8 cellular contexts compared by ENCODE assay signal in the genomic region with DNA sequence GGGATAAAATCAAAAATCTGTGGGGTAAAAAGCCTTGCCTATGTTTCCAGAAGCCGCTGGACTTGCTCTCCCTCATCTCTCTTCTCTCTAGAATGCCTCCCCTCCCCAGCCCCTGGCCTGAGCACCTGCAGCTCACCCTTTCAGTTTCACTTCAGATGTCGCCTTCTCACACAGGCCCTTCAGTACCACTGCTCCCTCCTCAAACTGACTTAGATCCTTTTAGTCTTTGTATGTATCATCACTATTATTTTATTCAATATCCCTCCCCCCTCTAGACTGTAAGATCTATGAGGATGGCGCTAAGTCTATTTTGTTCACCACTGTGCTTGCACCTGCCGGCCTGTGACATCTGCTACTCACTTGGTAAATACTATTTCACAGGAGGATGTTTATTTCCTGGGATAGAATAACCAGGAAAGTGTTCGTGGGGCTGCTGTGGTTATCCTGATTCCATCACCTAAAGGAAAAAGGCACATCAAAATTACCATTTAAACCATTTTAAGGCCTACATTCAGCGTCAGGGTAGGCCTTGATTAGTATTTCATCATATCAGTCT.
DNase-seq lines count a peak whose midpoint lies in the region; ATAC-seq and TF ChIP-seq lines count a peak whose summit lies in the region.

No MANE protein-coding gene starts in this region.

- no peaks in the 10 kb centered on the region for H3K36me3 Mint-ChIP-seq in activated B cell treated with CpG ODN at 0.5 μM for 24 hours (ENCODE audit: low read depth)

- H3K4me1 Mint-ChIP-seq in activated B cell treated with CpG ODN at 0.5 μM for 24 hours: peaks cover 23% of the 10 kb centered on the region

- H3K9me3 Mint-ChIP-seq in activated B cell treated with CpG ODN at 0.5 μM for 24 hours: no peaks in the 10 kb centered on the region

- ATAC-seq in HG03354 (IDR thresholded peaks at IDR 0.05; ENCODE audit: poor library complexity, severe bottlenecking, unreplicated experiment) (peak; percentile 94), activated B cell treated with CpG ODN at 0.5 μM for 24 hours (ENCODE audit: low read depth) (peak; percentile 60)

- CTCF ChIA-PET in activated B cell treated with CpG ODN at 0.5 μM for 24 hours (lab: Charles Lee): no interaction called here

- H3K27ac Mint-ChIP-seq in activated B cell treated with CpG ODN at 0.5 μM for 24 hours: peak overlapping the region; percentile 52

- H3K4me3 Mint-ChIP-seq in activated B cell treated with CpG ODN at 0.5 μM for 24 hours: peak overlapping the region; percentile 29

- TF ChIP-seq CTCF in activated B cell treated with CpG ODN at 0.5 μM for 24 hours (IDR thresholded peaks at IDR 0.05): no peak

- POLR2A ChIA-PET in activated B cell treated with CpG ODN at 0.5 μM for 24 hours (lab: Charles Lee): no interaction called here

- intact Hi-C loops in activated B cell treated with CpG ODN at 0.5 μM for 24 hours (cut with micrococcal nuclease): no loop called here

- DNase-seq in stimulated activated CD4-positive, alpha-beta T cell treated with anti-CD3 and anti-CD28 coated beads, Interleukin-12 subunit alpha, Interleukin-12 subunit beta, amount 100 ng/mL, for 4 hours: peak; percentile 8
- DNase-seq in stimulated activated CD4-positive, alpha-beta T cell treated with anti-CD3 and anti-CD28 coated beads, Interleukin-2, amount 100 ng/mL, for 48 hours: no peak
- DNase-seq in activated B cell treated with CpG ODN at 0.5 μM for 24 hours (no peak), OCI-M2 (lab: John Stamatoyannopoulos, UW; ENCODE audit: unreplicated experiment) (no peak), kidney glomerular epithelial cell (lab: John Stamatoyannopoulos, UW) (no peak), kidney tubule cell (ENCODE audit: low spot score) (no peak)
- DNase-seq in stimulated activated CD4-positive, alpha-beta T cell treated with anti-CD3 and anti-CD28 coated beads, Interleukin-2, amount 100 ng/mL, for 24 hours: peak; percentile 26 to 31

- no peaks in the 10 kb centered on the region for H3K27me3 Mint-ChIP-seq in activated B cell treated with CpG ODN at 0.5 μM for 24 hours

Comparison
In these comparisons a context has a peak if more than half of its experiments do, and no peak if none do; other contexts are left out.
1. DNase-seq: peak in stimulated activated CD4-positive, alpha-beta T cell treated with anti-CD3 and anti-CD28 coated beads, Interleukin-12 subunit alpha, Interleukin-12 subunit beta, amount 100 ng/mL, for 4 hours (single experiment) and stimulated activated CD4-positive, alpha-beta T cell treated with anti-CD3 and anti-CD28 coated beads, Interleukin-2, amount 100 ng/mL, for 24 hours (2 of 2); none in stimulated activated CD4-positive, alpha-beta T cell treated with anti-CD3 and anti-CD28 coated beads, Interleukin-2, amount 100 ng/mL, for 48 hours (0 of 2), activated B cell treated with CpG ODN at 0.5 μM for 24 hours (single experiment), OCI-M2 (single experiment), kidney glomerular epithelial cell (single experiment) and kidney tubule cell (single experiment).